1 cellular context compared by ENCODE assay signal in genomic region chr17:50636145-50636803, GRCh38.
TF ChIP-seq lines count a peak whose summit lies in the region.

No MANE protein-coding gene starts in this region.

TF ChIP-seq in liver, 16 proteins besides CTCF, POLR2A, EP300 and RAD21 (continued from another document):
- TF ChIP-seq ZBTB33 (IDR thresholded peaks at IDR 0.05) = peak; percentile 68
- TF ChIP-seq GABPA (IDR thresholded peaks at IDR 0.05 in 1 of 2, conservative IDR thresholded peaks at IDR 0.05 in 1 of 2) = no peak
- TF ChIP-seq HNF4G (IDR thresholded peaks at IDR 0.05) = peak; percentile 97
- no peak for TF ChIP-seq FOXA1 (IDR thresholded peaks at IDR 0.05)
- peak; percentile 96 to 99 for TF ChIP-seq HNF4A (conservative IDR thresholded peaks at IDR 0.05)
- TF ChIP-seq REST (IDR thresholded peaks at IDR 0.05) = peak; percentile 25
- peak; percentile 17 to 50 for TF ChIP-seq JUND (IDR thresholded peaks at IDR 0.05)
- TF ChIP-seq YY1 (IDR thresholded peaks at IDR 0.05) = no peak
